In the genomic region with DNA sequence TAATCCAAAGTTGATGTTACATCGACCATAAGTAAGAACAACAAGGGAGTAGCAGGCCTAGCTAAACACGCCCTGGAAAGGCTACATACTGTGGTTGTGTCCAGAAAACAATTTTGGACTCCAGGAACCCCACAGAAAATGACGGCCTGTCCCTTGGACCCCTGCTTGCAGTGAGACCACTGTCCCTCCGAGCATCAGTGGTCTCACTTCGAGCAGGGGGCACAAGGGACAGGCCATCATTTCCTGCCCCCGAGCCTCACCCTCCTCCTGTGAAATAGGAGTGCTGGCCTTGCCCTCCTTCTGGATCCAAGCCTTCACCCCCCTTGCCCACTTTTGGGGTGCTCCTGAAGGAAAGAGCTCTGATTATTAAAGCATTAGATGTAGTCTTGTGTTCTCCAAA, we compare ENCODE assay signal across 19 cellular contexts.
DNase-seq lines count a peak whose midpoint lies in the region; ATAC-seq and TF ChIP-seq lines count a peak whose summit lies in the region.
"Had no signal": no experiment of that assay in that cellular context is flagged by ENCODE, and none has a peak within 500 bp of the region (broad histone marks: within the 10 kb centered on the region; RNA-seq: fewer than 3 reads in every experiment).

No MANE protein-coding gene starts in this region.

- H3K27ac ChIP-seq in GM23338 (ENCODE audit: low read depth) (no peak overlapping the region), endodermal cell (ENCODE audit: low read depth, low read length) (no peak overlapping the region), spleen (no peak overlapping the region)
- H3K27ac ChIP-seq: GM23248, HL-60 had no signal

- H3K27me3 Mint-ChIP-seq in GM23338 (ENCODE audit: insufficient read depth, low read depth, poor library complexity) (peaks cover 4% of the 10 kb centered on the region), endodermal cell (ENCODE audit: insufficient read depth) (no peaks in the 10 kb centered on the region)
- no peaks in the 10 kb centered on the region for H3K27me3 Mint-ChIP-seq in effector memory CD8-positive, alpha-beta T cell

- TF ChIP-seq CTCF in GM23338 (conservative IDR thresholded peaks at IDR 0.05; ENCODE audit: low read depth in 2 of 2) (no peak), endodermal cell (conservative IDR thresholded peaks at IDR 0.05) (no peak), spleen (IDR thresholded peaks at IDR 0.05 in 8 of 11, conservative IDR thresholded peaks at IDR 0.05 in 3 of 11) (no peak)

- H2AFZ ChIP-seq in GM23338, result no peak overlapping the region
- H2AFZ ChIP-seq: GM23248 had no signal

- no peaks in the 10 kb centered on the region; the same call in 2 of the 3 replicates for H3K9me3 Mint-ChIP-seq in GM23338
- H3K9me3 Mint-ChIP-seq in endodermal cell, result peaks cover 8% of the 10 kb centered on the region
- H3K9me3 Mint-ChIP-seq in effector memory CD8-positive, alpha-beta T cell, result no peaks in the 10 kb centered on the region
- H3K9me3 Mint-ChIP-seq: CD14-positive monocyte, HFFc6 had no signal

- H3K4me1 Mint-ChIP-seq in GM23338 (no peaks in the 10 kb centered on the region; the same call in 2 of the 3 replicates), endodermal cell (peaks cover 9% of the 10 kb centered on the region)
- no peaks in the 10 kb centered on the region for H3K4me1 Mint-ChIP-seq in effector memory CD8-positive, alpha-beta T cell (ENCODE audit: low read depth in 2 of 2)
- H3K4me1 Mint-ChIP-seq: CD4-positive, alpha-beta memory T cell had no signal

- no peak for TF ChIP-seq POLR2A in spleen (IDR thresholded peaks at IDR 0.05)

- H3K4me3 ChIP-seq in GM23338 (no peak overlapping the region), endodermal cell (ENCODE audit: low read length) (no peak overlapping the region), spleen (no peak overlapping the region)
- H3K4me3 ChIP-seq: GM23248 had no signal

- ATAC-seq in GM23338, result no peak
- ATAC-seq in effector memory CD8-positive, alpha-beta T cell (replicated peaks), result no peak
- ATAC-seq: HCT116 had no signal

- H3K27ac Mint-ChIP-seq in GM23338 (0 out of 2 replicates have a peak overlapping the region, but pooled peaks have one; percentile 36), endodermal cell (peak overlapping the region; percentile 30)
- no peak overlapping the region for H3K27ac Mint-ChIP-seq in effector memory CD8-positive, alpha-beta T cell
- H3K27ac Mint-ChIP-seq: CD14-positive monocyte; CD4-positive, alpha-beta memory T cell; HFFc6 had no signal

- no peak overlapping the region for H3K4me2 ChIP-seq in GM23338

- H3K27me3 ChIP-seq in GM23338 (ENCODE audit: insufficient read depth), result no peaks in the 10 kb centered on the region
- H3K27me3 ChIP-seq in endodermal cell (ENCODE audit: control insufficient read depth, insufficient read depth, low read length, poor library complexity, severe bottlenecking), result no peaks in the 10 kb centered on the region
- no peaks in the 10 kb centered on the region for H3K27me3 ChIP-seq in spleen (replicated peaks in 1 of 7)
- H3K27me3 ChIP-seq: BE2C had no signal

- DNase-seq in GM23338 (ENCODE audit: low spot score) (no peak), endodermal cell (no peak), spleen (peak; percentile 50)
- DNase-seq in effector memory CD8-positive, alpha-beta T cell, result no peak
- DNase-seq in activated naive CD4-positive, alpha-beta T cell treated with anti-CD3 and anti-CD28 coated beads, Interleukin-2, amount 50 U/mL, for 16 hours, result no peak
- DNase-seq in activated effector memory CD4-positive, alpha-beta T cell treated with Interleukin-2 at 50 U/mL for 16 hours, result no peak
- DNase-seq in activated naive CD4-positive, alpha-beta T cell treated with Interleukin-2 at 50 U/mL for 16 hours, result no peak
- DNase-seq: ACHN; BE2C; CD4-positive, alpha-beta memory T cell; DMS153; DMS79; GDM1; GM23248; H7; HFFc6 had no signal

- intact Hi-C loops in spleen (cut with DNase I; ENCODE audit: low total_unique reads), result loop anchor here (10.0 kb wide), 1 partner anchor 92 kb away; no protein-coding TSS in a partner anchor

- H3K9me3 ChIP-seq in endodermal cell (ENCODE audit: control insufficient read depth, low read length) (no peaks in the 10 kb centered on the region), spleen (no peaks in the 10 kb centered on the region)
- H3K9me3 ChIP-seq: BE2C had no signal

- H3K36me3 ChIP-seq in GM23338 (ENCODE audit: insufficient read depth) (peaks cover 4% of the 10 kb centered on the region; the same call in 1 of the 2 replicates), endodermal cell (ENCODE audit: control insufficient read depth, insufficient read depth, low read length) (peaks cover 4% of the 10 kb centered on the region), spleen (peaks cover 0 to 12% (median 0%) of the 10 kb centered on the region in 6 donors)
- H3K36me3 ChIP-seq: BE2C had no signal

- H3F3A ChIP-seq in GM23338 (replicated peaks; ENCODE audit: low read depth), result no peaks in the 10 kb centered on the region

- no peaks in the 10 kb centered on the region for H3K79me2 ChIP-seq in GM23338 (replicated peaks; ENCODE audit: insufficient read depth)

- H3K4me1 ChIP-seq in GM23338 (ENCODE audit: insufficient read depth) (no peaks in the 10 kb centered on the region), endodermal cell (ENCODE audit: control insufficient read depth, insufficient read depth, low read length) (no peaks in the 10 kb centered on the region), spleen (peaks cover 0 to 22% (median 5%) of the 10 kb centered on the region in 6 donors)
- H3K4me1 ChIP-seq: BE2C had no signal

- no peaks in the 10 kb centered on the region for H3K9me2 ChIP-seq in GM23338 (ENCODE audit: insufficient read depth)

- peaks cover 4% of the 10 kb centered on the region; the same call in 1 of the 3 replicates for H3K36me3 Mint-ChIP-seq in GM23338 (ENCODE audit: low read depth)
- H3K36me3 Mint-ChIP-seq in endodermal cell (ENCODE audit: low read depth), result peaks cover 19% of the 10 kb centered on the region
- no peaks in the 10 kb centered on the region for H3K36me3 Mint-ChIP-seq in effector memory CD8-positive, alpha-beta T cell (ENCODE audit: insufficient read depth)
- H3K36me3 Mint-ChIP-seq: CD4-positive, alpha-beta memory T cell had no signal

- no peak overlapping the region for H3K9ac ChIP-seq in endodermal cell (ENCODE audit: extremely low read depth, low read length, poor library complexity, severe bottlenecking)
- H3K9ac ChIP-seq: GM23248 had no signal

- no peak overlapping the region for H3K4me3 Mint-ChIP-seq in GM23338
- H3K4me3 Mint-ChIP-seq in endodermal cell, result no peak overlapping the region
- H3K4me3 Mint-ChIP-seq in effector memory CD8-positive, alpha-beta T cell, result no peak overlapping the region
- H3K4me3 Mint-ChIP-seq: CD14-positive monocyte; CD4-positive, alpha-beta memory T cell; HFFc6 had no signal

- 91 to 92% methylated on average over 5 to 6 of the region's 6 CpGs for WGBS in endodermal cell (ENCODE audit: insufficient coverage in 1 of 2, insufficient read length in 1 of 2), 2 experiments
- 83 to 91% (median 85%) methylated on average over 6 of the region's 6 CpGs for WGBS in spleen, 5 donors

- no peaks in the 10 kb centered on the region for H4K20me1 ChIP-seq in GM23338 (replicated peaks; ENCODE audit: insufficient read depth)

TF ChIP-seq in GM23338, 12 proteins besides CTCF, POLR2A, EP300 and RAD21 (continues in another document):
- TF ChIP-seq NANOG (IDR thresholded peaks at IDR 0.05; ENCODE audit: borderline replicate concordance) (no peak), ZNF331 (CRISPR knock-in tag; IDR thresholded peaks at IDR 0.05; ENCODE audit: low read depth) (no peak), EZH2 (IDR thresholded peaks at IDR 0.05; ENCODE audit: low read depth, unreplicated experiment) (no peak), EZH2phosphoT487 (IDR thresholded peaks at IDR 0.05; ENCODE audit: unreplicated experiment) (no peak), JUNB (IDR thresholded peaks at IDR 0.05; ENCODE audit: unreplicated experiment) (no peak), POLR2AphosphoS5 (IDR thresholded peaks at IDR 0.05; ENCODE audit: low read depth) (no peak)

Comparison
In these comparisons a context has a peak if more than half of its experiments do, and no peak if none do; other contexts are left out.
1. H3K27ac Mint-ChIP-seq: peak in GM23338 (single experiment) and endodermal cell (single experiment); none in effector memory CD8-positive, alpha-beta T cell (0 of 2).